In the genomic region with DNA sequence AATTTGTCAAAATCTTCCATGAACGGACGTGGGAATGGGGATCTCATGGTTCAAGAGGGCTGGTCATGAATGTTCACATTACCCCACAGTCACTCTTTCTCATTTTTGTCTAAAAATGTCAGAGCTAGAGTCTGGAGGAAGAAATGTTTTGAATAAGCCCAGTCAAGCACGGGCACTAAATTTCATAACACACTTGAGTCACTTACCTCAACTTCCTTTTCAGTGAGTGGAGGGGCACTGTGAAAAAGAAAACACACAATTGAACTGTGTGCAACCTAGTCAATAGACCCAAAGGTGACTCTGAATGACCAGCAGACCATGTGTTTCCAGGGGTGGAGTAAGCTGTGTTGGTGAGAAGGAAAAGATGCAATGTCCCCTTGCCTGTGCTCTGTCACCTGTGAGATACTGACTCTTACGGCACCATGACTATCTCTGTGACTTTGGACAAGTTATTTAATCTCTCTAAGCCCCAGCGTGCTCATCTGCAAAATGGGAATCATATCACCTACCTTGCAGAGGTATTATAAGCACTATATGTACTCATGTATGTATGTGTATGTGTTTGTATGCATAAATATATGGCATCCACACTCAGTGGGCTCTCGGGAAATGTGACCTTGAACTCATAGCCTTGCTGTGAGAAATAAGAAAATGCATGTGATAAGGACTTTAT, we compare ENCODE assay signal across 9 cellular contexts. TPM values are rescaled to one million over a fixed set of nuclear protein-coding genes. Genes with fewer than 3 reads are reported as not detected.
DNase-seq lines count a peak whose midpoint lies in the region; ATAC-seq and TF ChIP-seq lines count a peak whose summit lies in the region.
"Had no signal": no experiment of that assay in that cellular context is flagged by ENCODE, and none has a peak within 500 bp of the region (broad histone marks: within the 10 kb centered on the region; RNA-seq: fewer than 3 reads in every experiment).

No MANE protein-coding gene starts in this region.

- ATAC-seq in Right ventricle myocardium inferior (peak; percentile 22), left ventricle myocardium superior (peak; percentile 33), HG03280 (IDR thresholded peaks at IDR 0.05; ENCODE audit: unreplicated experiment) (no peak), left colon (no peak)

- DNase-seq in Right ventricle myocardium inferior (ENCODE audit: missing footprints) (no peak), cardiac septum (ENCODE audit: low spot score) (no peak), SIG-M5 (lab: John Stamatoyannopoulos, UW) (peak; percentile 41), left ventricle myocardium superior (no peak), tibial artery (no peak), cortex of kidney (lab: John Stamatoyannopoulos, UW) (no peak), left colon (no peak)

- intact Hi-C loops in Right ventricle myocardium inferior (cut with DNase I): no loop called here
- intact Hi-C loops in cardiac septum (cut with DNase I): no loop called here
- intact Hi-C loops in left ventricle myocardium superior (cut with micrococcal nuclease): no loop called here
- intact Hi-C loops in tibial artery (cut with DNase I; ENCODE audit: low total_unique reads): no loop called here
- intact Hi-C loops in left colon (cut with DNase I, micrococcal nuclease): no loop called here

- no peaks in the 10 kb centered on the region for H3K27me3 ChIP-seq in tibial artery

- TF ChIP-seq CTCF in tibial artery (IDR thresholded peaks at IDR 0.05): no peak

- H3K4me3 ChIP-seq in tibial artery: no peak overlapping the region

- peaks cover 79 to 91% (median 82%) of the 10 kb centered on the region in 3 donors for H3K36me3 ChIP-seq in tibial artery

- peaks cover 4 to 63% (median 18%) of the 10 kb centered on the region in 4 donors for H3K4me1 ChIP-seq in tibial artery

- H3K9me3 ChIP-seq in tibial artery: no peaks in the 10 kb centered on the region

- peak overlapping the region; percentile 52 to 67 for H3K27ac ChIP-seq in tibial artery

RNA-seq across cellular contexts. Expression of gene LYVE1, which starts 38.2 kb away (rescaled TPM):
- total RNA-seq in Right ventricle myocardium inferior: 106 TPM
- total RNA-seq in cardiac septum: 15.2 TPM
- 53.8 TPM for total RNA-seq in left ventricle myocardium superior
- total RNA-seq in left colon: 10 to 100 TPM; 31.3 to 39.4 TPM
- total RNA-seq: activated CD8-positive, alpha-beta memory T cell treated with anti-CD3 and anti-CD28 coated beads for 36 hours had no signal

Comparison
In these comparisons a context has a peak if more than half of its experiments do, and no peak if none do; other contexts are left out.
1. ATAC-seq: peak in Right ventricle myocardium inferior (single experiment) and left ventricle myocardium superior (single experiment); none in HG03280 (single experiment) and left colon (single experiment).